1 cellular context compared by ENCODE assay signal in the genomic region with DNA sequence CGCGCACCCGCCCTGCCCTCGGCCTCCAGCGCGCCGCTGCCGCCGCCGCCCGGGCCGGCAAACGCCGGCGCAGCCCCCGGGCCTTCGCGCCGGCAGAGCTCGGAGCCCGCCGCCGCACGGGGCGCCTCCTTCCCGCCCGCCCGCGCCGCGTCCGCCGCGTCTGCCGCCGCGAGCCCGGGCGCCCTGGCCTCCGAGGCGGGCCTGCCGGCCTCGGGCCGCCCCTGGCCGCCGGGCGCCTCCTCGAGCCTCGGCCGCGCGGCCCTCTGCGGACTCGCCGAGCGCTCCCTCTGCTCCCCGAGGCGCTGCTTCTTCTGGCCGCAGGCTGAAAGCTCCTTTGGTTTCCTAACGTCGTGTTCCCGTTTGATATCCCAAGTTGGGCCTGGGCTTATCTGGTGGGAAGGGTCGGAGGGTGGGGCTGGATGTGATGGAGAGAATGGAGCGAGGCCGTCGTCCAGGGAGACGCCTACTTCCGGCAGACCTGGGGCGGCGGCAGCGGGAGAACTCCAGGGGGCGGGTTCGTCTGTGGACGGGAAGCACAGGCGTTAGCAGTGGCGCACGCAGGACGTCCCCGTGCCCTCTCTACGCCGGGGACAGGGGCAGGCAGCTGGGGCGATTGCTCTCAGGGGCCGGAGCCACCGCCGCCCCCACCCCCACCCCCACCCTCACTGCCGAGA.
TF ChIP-seq lines count a peak whose summit lies in the region.

No MANE protein-coding gene starts in this region.

TF ChIP-seq in HEK293, 187 proteins besides CTCF, POLR2A, EP300 and RAD21 (continued from another document and continues in another):
- TF ChIP-seq, protein P1, sequence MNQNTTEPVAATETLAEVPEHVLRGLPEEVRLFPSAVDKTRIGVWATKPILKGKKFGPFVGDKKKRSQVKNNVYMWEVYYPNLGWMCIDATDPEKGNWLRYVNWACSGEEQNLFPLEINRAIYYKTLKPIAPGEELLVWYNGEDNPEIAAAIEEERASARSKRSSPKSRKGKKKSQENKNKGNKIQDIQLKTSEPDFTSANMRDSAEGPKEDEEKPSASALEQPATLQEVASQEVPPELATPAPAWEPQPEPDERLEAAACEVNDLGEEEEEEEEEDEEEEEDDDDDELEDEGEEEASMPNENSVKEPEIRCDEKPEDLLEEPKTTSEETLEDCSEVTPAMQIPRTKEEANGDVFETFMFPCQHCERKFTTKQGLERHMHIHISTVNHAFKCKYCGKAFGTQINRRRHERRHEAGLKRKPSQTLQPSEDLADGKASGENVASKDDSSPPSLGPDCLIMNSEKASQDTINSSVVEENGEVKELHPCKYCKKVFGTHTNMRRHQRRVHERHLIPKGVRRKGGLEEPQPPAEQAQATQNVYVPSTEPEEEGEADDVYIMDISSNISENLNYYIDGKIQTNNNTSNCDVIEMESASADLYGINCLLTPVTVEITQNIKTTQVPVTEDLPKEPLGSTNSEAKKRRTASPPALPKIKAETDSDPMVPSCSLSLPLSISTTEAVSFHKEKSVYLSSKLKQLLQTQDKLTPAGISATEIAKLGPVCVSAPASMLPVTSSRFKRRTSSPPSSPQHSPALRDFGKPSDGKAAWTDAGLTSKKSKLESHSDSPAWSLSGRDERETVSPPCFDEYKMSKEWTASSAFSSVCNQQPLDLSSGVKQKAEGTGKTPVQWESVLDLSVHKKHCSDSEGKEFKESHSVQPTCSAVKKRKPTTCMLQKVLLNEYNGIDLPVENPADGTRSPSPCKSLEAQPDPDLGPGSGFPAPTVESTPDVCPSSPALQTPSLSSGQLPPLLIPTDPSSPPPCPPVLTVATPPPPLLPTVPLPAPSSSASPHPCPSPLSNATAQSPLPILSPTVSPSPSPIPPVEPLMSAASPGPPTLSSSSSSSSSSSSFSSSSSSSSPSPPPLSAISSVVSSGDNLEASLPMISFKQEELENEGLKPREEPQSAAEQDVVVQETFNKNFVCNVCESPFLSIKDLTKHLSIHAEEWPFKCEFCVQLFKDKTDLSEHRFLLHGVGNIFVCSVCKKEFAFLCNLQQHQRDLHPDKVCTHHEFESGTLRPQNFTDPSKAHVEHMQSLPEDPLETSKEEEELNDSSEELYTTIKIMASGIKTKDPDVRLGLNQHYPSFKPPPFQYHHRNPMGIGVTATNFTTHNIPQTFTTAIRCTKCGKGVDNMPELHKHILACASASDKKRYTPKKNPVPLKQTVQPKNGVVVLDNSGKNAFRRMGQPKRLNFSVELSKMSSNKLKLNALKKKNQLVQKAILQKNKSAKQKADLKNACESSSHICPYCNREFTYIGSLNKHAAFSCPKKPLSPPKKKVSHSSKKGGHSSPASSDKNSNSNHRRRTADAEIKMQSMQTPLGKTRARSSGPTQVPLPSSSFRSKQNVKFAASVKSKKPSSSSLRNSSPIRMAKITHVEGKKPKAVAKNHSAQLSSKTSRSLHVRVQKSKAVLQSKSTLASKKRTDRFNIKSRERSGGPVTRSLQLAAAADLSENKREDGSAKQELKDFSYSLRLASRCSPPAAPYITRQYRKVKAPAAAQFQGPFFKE (tag by site-specific recombination; IDR thresholded peaks at IDR 0.05; ENCODE audit: borderline replicate concordance) = no peak
- TF ChIP-seq ZNF404 (tag by site-specific recombination; IDR thresholded peaks at IDR 0.05) (no peak), ZNF660 (tag by site-specific recombination; IDR thresholded peaks at IDR 0.05) (peak; percentile 80), ZNF791 (tag by site-specific recombination; IDR thresholded peaks at IDR 0.05) (no peak), ZNF610 (tag by site-specific recombination; IDR thresholded peaks at IDR 0.05; ENCODE audit: borderline replicate concordance) (no peak), GLIS1 (tag by site-specific recombination; IDR thresholded peaks at IDR 0.05) (peak; percentile 48; the same call in 1 of the 2 replicates), KLF9 (tag by site-specific recombination; IDR thresholded peaks at IDR 0.05; ENCODE audit: low read depth) (peak; percentile 78; the same call in 1 of the 2 replicates), ZNF394 (tag by site-specific recombination; IDR thresholded peaks at IDR 0.05; ENCODE audit: borderline replicate concordance) (no peak), ZNF391 (tag by site-specific recombination; IDR thresholded peaks at IDR 0.05; ENCODE audit: borderline replicate concordance, low read depth) (no peak), SCRT2 (tag by site-specific recombination; IDR thresholded peaks at IDR 0.05) (no peak), ZSCAN16 (tag by site-specific recombination; IDR thresholded peaks at IDR 0.05) (no peak), ZNF600 (tag by site-specific recombination; IDR thresholded peaks at IDR 0.05) (0 out of 2 replicates have a peak, but pooled peaks have one; percentile 38), ZBTB17 (tag by site-specific recombination; IDR thresholded peaks at IDR 0.05) (peak; percentile 52), ZNF423 (tag by site-specific recombination; IDR thresholded peaks at IDR 0.05) (no peak), ZNF548 (tag by site-specific recombination; IDR thresholded peaks at IDR 0.05) (no peak), ZSCAN30 (tag by site-specific recombination; IDR thresholded peaks at IDR 0.05) (no peak), ZNF10 (tag by site-specific recombination; IDR thresholded peaks at IDR 0.05) (peak; percentile 82), ZNF529 (tag by site-specific recombination; IDR thresholded peaks at IDR 0.05; ENCODE audit: insufficient replicate concordance) (no peak), SP7 (tag by site-specific recombination; IDR thresholded peaks at IDR 0.05) (no peak), KLF16 (tag by site-specific recombination; IDR thresholded peaks at IDR 0.05) (peak; percentile 49; the same call in 1 of the 2 replicates), GLIS2 (tag by site-specific recombination; IDR thresholded peaks at IDR 0.05) (peak; percentile 53), ZNF654 (tag by site-specific recombination; IDR thresholded peaks at IDR 0.05; ENCODE audit: low read depth) (no peak), SP2 (tag by site-specific recombination; IDR thresholded peaks at IDR 0.05) (peak; percentile 84), ZNF155 (tag by site-specific recombination; IDR thresholded peaks at IDR 0.05) (no peak), GLI2 (tag by site-specific recombination; IDR thresholded peaks at IDR 0.05; ENCODE audit: borderline replicate concordance, low read depth) (no peak), ZIC2 (tag by site-specific recombination; IDR thresholded peaks at IDR 0.05) (peak; percentile 52), ZNF366 (tag by site-specific recombination; conservative IDR thresholded peaks at IDR 0.05) (peak; percentile 97)
- TF ChIP-seq, protein P2, sequence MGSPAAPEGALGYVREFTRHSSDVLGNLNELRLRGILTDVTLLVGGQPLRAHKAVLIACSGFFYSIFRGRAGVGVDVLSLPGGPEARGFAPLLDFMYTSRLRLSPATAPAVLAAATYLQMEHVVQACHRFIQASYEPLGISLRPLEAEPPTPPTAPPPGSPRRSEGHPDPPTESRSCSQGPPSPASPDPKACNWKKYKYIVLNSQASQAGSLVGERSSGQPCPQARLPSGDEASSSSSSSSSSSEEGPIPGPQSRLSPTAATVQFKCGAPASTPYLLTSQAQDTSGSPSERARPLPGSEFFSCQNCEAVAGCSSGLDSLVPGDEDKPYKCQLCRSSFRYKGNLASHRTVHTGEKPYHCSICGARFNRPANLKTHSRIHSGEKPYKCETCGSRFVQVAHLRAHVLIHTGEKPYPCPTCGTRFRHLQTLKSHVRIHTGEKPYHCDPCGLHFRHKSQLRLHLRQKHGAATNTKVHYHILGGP (tag by site-specific recombination; IDR thresholded peaks at IDR 0.05) = no peak
- TF ChIP-seq, protein P3, sequence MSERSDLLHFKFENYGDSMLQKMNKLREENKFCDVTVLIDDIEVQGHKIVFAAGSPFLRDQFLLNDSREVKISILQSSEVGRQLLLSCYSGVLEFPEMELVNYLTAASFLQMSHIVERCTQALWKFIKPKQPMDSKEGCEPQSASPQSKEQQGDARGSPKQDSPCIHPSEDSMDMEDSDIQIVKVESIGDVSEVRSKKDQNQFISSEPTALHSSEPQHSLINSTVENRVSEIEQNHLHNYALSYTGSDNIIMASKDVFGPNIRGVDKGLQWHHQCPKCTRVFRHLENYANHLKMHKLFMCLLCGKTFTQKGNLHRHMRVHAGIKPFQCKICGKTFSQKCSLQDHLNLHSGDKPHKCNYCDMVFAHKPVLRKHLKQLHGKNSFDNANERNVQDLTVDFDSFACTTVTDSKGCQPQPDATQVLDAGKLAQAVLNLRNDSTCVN (tag by site-specific recombination; optimal IDR thresholded peaks at IDR 0.05) = peak; percentile 70
- TF ChIP-seq, protein P4, sequence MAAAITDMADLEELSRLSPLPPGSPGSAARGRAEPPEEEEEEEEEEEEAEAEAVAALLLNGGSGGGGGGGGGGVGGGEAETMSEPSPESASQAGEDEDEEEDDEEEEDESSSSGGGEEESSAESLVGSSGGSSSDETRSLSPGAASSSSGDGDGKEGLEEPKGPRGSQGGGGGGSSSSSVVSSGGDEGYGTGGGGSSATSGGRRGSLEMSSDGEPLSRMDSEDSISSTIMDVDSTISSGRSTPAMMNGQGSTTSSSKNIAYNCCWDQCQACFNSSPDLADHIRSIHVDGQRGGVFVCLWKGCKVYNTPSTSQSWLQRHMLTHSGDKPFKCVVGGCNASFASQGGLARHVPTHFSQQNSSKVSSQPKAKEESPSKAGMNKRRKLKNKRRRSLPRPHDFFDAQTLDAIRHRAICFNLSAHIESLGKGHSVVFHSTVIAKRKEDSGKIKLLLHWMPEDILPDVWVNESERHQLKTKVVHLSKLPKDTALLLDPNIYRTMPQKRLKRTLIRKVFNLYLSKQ (tag by site-specific recombination; IDR thresholded peaks at IDR 0.05; ENCODE audit: borderline replicate concordance) = no peak
- TF ChIP-seq, protein P5, sequence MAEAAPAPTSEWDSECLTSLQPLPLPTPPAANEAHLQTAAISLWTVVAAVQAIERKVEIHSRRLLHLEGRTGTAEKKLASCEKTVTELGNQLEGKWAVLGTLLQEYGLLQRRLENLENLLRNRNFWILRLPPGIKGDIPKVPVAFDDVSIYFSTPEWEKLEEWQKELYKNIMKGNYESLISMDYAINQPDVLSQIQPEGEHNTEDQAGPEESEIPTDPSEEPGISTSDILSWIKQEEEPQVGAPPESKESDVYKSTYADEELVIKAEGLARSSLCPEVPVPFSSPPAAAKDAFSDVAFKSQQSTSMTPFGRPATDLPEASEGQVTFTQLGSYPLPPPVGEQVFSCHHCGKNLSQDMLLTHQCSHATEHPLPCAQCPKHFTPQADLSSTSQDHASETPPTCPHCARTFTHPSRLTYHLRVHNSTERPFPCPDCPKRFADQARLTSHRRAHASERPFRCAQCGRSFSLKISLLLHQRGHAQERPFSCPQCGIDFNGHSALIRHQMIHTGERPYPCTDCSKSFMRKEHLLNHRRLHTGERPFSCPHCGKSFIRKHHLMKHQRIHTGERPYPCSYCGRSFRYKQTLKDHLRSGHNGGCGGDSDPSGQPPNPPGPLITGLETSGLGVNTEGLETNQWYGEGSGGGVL (tag by site-specific recombination; IDR thresholded peaks at IDR 0.05) = peak; percentile 80
- TF ChIP-seq, protein P6, sequence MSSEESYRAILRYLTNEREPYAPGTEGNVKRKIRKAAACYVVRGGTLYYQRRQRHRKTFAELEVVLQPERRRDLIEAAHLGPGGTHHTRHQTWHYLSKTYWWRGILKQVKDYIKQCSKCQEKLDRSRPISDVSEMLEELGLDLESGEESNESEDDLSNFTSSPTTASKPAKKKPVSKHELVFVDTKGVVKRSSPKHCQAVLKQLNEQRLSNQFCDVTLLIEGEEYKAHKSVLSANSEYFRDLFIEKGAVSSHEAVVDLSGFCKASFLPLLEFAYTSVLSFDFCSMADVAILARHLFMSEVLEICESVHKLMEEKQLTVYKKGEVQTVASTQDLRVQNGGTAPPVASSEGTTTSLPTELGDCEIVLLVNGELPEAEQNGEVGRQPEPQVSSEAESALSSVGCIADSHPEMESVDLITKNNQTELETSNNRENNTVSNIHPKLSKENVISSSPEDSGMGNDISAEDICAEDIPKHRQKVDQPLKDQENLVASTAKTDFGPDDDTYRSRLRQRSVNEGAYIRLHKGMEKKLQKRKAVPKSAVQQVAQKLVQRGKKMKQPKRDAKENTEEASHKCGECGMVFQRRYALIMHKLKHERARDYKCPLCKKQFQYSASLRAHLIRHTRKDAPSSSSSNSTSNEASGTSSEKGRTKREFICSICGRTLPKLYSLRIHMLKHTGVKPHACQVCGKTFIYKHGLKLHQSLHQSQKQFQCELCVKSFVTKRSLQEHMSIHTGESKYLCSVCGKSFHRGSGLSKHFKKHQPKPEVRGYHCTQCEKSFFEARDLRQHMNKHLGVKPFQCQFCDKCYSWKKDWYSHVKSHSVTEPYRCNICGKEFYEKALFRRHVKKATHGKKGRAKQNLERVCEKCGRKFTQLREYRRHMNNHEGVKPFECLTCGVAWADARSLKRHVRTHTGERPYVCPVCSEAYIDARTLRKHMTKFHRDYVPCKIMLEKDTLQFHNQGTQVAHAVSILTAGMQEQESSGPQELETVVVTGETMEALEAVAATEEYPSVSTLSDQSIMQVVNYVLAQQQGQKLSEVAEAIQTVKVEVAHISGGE (tag by site-specific recombination; conservative IDR thresholded peaks at IDR 0.05; ENCODE audit: low read depth) = peak; percentile 63
- TF ChIP-seq, protein P7, sequence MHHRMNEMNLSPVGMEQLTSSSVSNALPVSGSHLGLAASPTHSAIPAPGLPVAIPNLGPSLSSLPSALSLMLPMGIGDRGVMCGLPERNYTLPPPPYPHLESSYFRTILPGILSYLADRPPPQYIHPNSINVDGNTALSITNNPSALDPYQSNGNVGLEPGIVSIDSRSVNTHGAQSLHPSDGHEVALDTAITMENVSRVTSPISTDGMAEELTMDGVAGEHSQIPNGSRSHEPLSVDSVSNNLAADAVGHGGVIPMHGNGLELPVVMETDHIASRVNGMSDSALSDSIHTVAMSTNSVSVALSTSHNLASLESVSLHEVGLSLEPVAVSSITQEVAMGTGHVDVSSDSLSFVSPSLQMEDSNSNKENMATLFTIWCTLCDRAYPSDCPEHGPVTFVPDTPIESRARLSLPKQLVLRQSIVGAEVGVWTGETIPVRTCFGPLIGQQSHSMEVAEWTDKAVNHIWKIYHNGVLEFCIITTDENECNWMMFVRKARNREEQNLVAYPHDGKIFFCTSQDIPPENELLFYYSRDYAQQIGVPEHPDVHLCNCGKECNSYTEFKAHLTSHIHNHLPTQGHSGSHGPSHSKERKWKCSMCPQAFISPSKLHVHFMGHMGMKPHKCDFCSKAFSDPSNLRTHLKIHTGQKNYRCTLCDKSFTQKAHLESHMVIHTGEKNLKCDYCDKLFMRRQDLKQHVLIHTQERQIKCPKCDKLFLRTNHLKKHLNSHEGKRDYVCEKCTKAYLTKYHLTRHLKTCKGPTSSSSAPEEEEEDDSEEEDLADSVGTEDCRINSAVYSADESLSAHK (tag by site-specific recombination; IDR thresholded peaks at IDR 0.05) = no peak
- TF ChIP-seq, protein P8, sequence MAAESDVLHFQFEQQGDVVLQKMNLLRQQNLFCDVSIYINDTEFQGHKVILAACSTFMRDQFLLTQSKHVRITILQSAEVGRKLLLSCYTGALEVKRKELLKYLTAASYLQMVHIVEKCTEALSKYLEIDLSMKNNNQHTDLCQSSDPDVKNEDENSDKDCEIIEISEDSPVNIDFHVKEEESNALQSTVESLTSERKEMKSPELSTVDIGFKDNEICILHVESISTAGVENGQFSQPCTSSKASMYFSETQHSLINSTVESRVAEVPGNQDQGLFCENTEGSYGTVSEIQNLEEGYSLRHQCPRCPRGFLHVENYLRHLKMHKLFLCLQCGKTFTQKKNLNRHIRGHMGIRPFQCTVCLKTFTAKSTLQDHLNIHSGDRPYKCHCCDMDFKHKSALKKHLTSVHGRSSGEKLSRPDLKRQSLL (tag by site-specific recombination; IDR thresholded peaks at IDR 0.05) = peak; percentile 49; the same call in 1 of the 2 replicates
